8 cellular contexts compared by ENCODE assay signal in the genomic region with DNA sequence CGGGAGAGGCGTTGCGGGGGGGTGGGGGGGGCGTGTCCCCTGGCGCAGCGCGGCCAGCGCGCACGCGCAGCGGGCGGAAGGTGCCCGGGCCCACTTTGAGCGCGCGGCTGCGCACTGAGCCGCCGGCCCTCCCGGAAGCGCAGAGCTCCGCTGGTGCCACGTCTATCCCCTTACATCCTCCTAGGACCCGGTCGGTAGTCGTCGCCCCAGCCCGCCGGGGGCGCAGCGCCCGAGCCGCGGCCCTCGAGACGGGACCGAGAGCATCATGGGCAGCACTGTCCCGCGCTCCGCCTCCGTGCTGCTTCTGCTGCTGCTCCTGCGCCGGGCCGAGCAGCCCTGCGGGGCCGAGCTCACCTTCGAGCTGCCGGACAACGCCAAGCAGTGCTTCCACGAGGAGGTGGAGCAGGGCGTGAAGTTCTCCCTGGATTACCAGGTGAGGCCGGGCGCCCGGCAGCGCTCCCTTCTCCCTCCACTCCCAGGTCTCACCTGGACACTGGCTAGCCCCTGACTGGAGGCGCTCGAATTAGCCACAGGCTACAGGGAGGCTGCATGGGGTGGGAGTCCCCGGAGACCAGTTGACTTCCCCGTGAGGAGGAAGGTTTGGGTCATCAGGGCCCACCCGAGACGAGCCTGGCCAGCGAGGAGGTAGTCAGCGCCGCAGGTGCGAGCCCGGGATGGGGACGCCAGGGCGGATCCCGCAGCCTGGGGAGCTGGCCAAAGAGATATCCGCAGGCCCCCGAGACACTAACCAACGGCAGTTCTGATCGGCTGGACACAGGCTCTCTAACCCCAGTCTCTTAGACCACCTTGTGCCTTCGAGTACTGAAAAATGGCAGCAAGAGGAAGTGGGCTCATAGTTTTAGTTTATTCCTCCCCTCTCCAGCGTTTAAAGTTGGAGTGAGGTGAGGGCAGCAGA. TPM values are rescaled to one million over a fixed set of nuclear protein-coding genes. Genes with fewer than 3 reads are reported as not detected.
DNase-seq lines count a peak whose midpoint lies in the region; TF ChIP-seq lines count a peak whose summit lies in the region.

Gene TMED3, plus strand, starts transcription at position 128 of the 916 bp plus-strand sequence. Its CDS starts 138 bp downstream, at position 266.

- peaks cover 29% of the 10 kb centered on the region for H3K4me1 Mint-ChIP-seq in HFFc6 (ENCODE audit: low read depth)
- peaks cover 39% of the 10 kb centered on the region for H3K4me1 Mint-ChIP-seq in activated naive CD8-positive, alpha-beta T cell treated with anti-CD3 and anti-CD28 coated beads for 36 hours

- peaks cover 18% of the 10 kb centered on the region for H3K36me3 ChIP-seq in cardiac muscle cell
- peaks cover 13 to 21% of the 10 kb centered on the region in 2 experiments for H3K36me3 ChIP-seq in trophoblast cell (ENCODE audit: control insufficient read depth in 1 of 2, insufficient read depth in 2 of 2, low read length in 2 of 2)
- peaks cover 0 to 17% (median 4%) of the 10 kb centered on the region in 4 donors for H3K36me3 ChIP-seq in transverse colon

- H3K23ac ChIP-seq in trophoblast cell (ENCODE audit: low read length): no peak within 1 kb of the TSS

- TF ChIP-seq POLR2A in transverse colon (IDR thresholded peaks at IDR 0.05): no peak

- peak within 1 kb of the TSS; percentile 13 for H2BK12ac ChIP-seq in trophoblast cell (ENCODE audit: low read length)

- peaks cover 40% of the 10 kb centered on the region for H3K36me3 Mint-ChIP-seq in HFFc6 (ENCODE audit: low read depth)
- peaks cover 41% of the 10 kb centered on the region for H3K36me3 Mint-ChIP-seq in activated naive CD8-positive, alpha-beta T cell treated with anti-CD3 and anti-CD28 coated beads for 36 hours

- H3K4me3 Mint-ChIP-seq in HFFc6: peak within 1 kb of the TSS; percentile 90
- H3K4me3 Mint-ChIP-seq in activated naive CD8-positive, alpha-beta T cell treated with anti-CD3 and anti-CD28 coated beads for 36 hours: peak within 1 kb of the TSS; percentile 83

- peak within 1 kb of the TSS; percentile 89 for H2BK120ac ChIP-seq in trophoblast cell (ENCODE audit: insufficient read depth, low read length, poor library complexity)

- H3K9me3 ChIP-seq in cardiac muscle cell (ENCODE audit: low read depth): no peaks in the 10 kb centered on the region
- H3K9me3 ChIP-seq in trophoblast cell (ENCODE audit: insufficient read depth, low read depth, low read length): no peaks in the 10 kb centered on the region
- no peaks in the 10 kb centered on the region for H3K9me3 ChIP-seq in transverse colon

- H3K4ac ChIP-seq in trophoblast cell (ENCODE audit: low read depth, low read length): peak within 1 kb of the TSS; percentile 87

- no peak within 1 kb of the TSS for H3K27ac ChIP-seq in cardiac muscle cell
- peak within 1 kb of the TSS; percentile 58 for H3K27ac ChIP-seq in trophoblast cell (ENCODE audit: low read depth, low read length)
- H3K27ac ChIP-seq in transverse colon: peak within 1 kb of the TSS; percentile 27 to 78 (median 46)

- DNase-seq in GM12864 (ENCODE audit: low read depth): peak; percentile 73
- DNase-seq in HFFc6: peak; percentile 82
- peak; percentile 93 for DNase-seq in NAMALWA (ENCODE audit: low spot score)
- peak; percentile 87 for DNase-seq in SKM-1 treated with dmso at 0.1 percent for 144 hours (lab: John Stamatoyannopoulos, UW; ENCODE audit: unreplicated experiment)
- DNase-seq in activated naive CD8-positive, alpha-beta T cell treated with anti-CD3 and anti-CD28 coated beads for 36 hours: peak; percentile 88
- peak; percentile 90 to 91 for DNase-seq in cardiac muscle cell (ENCODE audit: low read depth in 1 of 2, low spot score in 1 of 2)
- DNase-seq in trophoblast cell: peak; percentile 74 to 86
- peak; percentile 79 for DNase-seq in transverse colon

- in situ Hi-C loops in transverse colon (cut with MboI; ENCODE audit: low pct_ligation_motif_present in 1 of 4, low pct_unique_long_range_greater_than_20kb in 1 of 4, low sequenced_read_pairs in 3 of 4): no loop called here

- H3K27ac Mint-ChIP-seq in HFFc6: peak within 1 kb of the TSS; percentile 38
- H3K27ac Mint-ChIP-seq in activated naive CD8-positive, alpha-beta T cell treated with anti-CD3 and anti-CD28 coated beads for 36 hours: peak within 1 kb of the TSS; percentile 51

- peak within 1 kb of the TSS; percentile 99 for H3K4me3 ChIP-seq in GM12864 (ENCODE audit: low read depth, low read length)
- H3K4me3 ChIP-seq in cardiac muscle cell: peak within 1 kb of the TSS; percentile 44
- H3K4me3 ChIP-seq in trophoblast cell (ENCODE audit: low read depth, low read length): peak within 1 kb of the TSS; percentile 83
- H3K4me3 ChIP-seq in transverse colon: peak within 1 kb of the TSS; percentile 55 to 67 (median 63)

- peak within 1 kb of the TSS; percentile 91 for H4K8ac ChIP-seq in trophoblast cell (ENCODE audit: low read depth, low read length)

- peak within 1 kb of the TSS; percentile 95 for H2AFZ ChIP-seq in trophoblast cell (ENCODE audit: insufficient read depth, low read length, poor library complexity)

- peak within 1 kb of the TSS; percentile 95 for H3K9ac ChIP-seq in trophoblast cell (ENCODE audit: low read length)

- intact Hi-C loops in transverse colon (cut with DNase I; ENCODE audit: low total_unique reads): no loop called here

- peaks cover 11% of the 10 kb centered on the region for H3K79me2 ChIP-seq in trophoblast cell (ENCODE audit: control insufficient read depth, insufficient read depth, low read length, poor library complexity)

- H3K79me1 ChIP-seq in trophoblast cell (ENCODE audit: low read length): peaks cover 10% of the 10 kb centered on the region

- H3K27me3 Mint-ChIP-seq in HFFc6 (ENCODE audit: insufficient read depth): peaks cover 9% of the 10 kb centered on the region; the same call in 1 of the 2 replicates
- H3K27me3 Mint-ChIP-seq in activated naive CD8-positive, alpha-beta T cell treated with anti-CD3 and anti-CD28 coated beads for 36 hours: peaks cover 26% of the 10 kb centered on the region

- peak within 1 kb of the TSS; percentile 38 for H2BK5ac ChIP-seq in trophoblast cell (ENCODE audit: low read depth, low read length, poor library complexity)

- H3K27me3 ChIP-seq in cardiac muscle cell: peaks cover 42% of the 10 kb centered on the region
- H3K27me3 ChIP-seq in trophoblast cell (ENCODE audit: insufficient read depth, low read length): peaks cover 2% of the 10 kb centered on the region
- H3K27me3 ChIP-seq in transverse colon: peaks cover 14% of the 10 kb centered on the region

- peak within 1 kb of the TSS; percentile 76 for H3K18ac ChIP-seq in trophoblast cell (ENCODE audit: low read length)

- peak within 1 kb of the TSS; percentile 86 for H3K14ac ChIP-seq in trophoblast cell (ENCODE audit: low read length)

- H3K4me1 ChIP-seq in cardiac muscle cell (ENCODE audit: low read depth) (no peaks in the 10 kb centered on the region), trophoblast cell (ENCODE audit: control insufficient read depth in 1 of 2, insufficient read depth in 2 of 2, low read length in 2 of 2) (peaks cover 17 to 26% of the 10 kb centered on the region in 2 experiments), transverse colon (peaks cover 2 to 14% (median 9%) of the 10 kb centered on the region in 4 donors)

- peak; percentile 45 for TF ChIP-seq CTCF in GM12864 (IDR thresholded peaks at IDR 0.05; ENCODE audit: low read depth, low read length, missing control alignments)
- peak; percentile 61 for TF ChIP-seq CTCF in HFFc6 (IDR thresholded peaks at IDR 0.05)
- no peak for TF ChIP-seq CTCF in cardiac muscle cell (IDR thresholded peaks at IDR 0.05; ENCODE audit: low read depth, low read length)
- TF ChIP-seq CTCF in transverse colon (IDR thresholded peaks at IDR 0.05): peak in 1 of 5 experiments; percentile 4

- TF ChIP-seq EP300 in transverse colon (IDR thresholded peaks at IDR 0.05; ENCODE audit: low read depth): no peak

- H2AK5ac ChIP-seq in trophoblast cell (ENCODE audit: low read length): peak within 1 kb of the TSS; percentile 55

- peak within 1 kb of the TSS; percentile 97 for H4K91ac ChIP-seq in trophoblast cell (ENCODE audit: low read depth, low read length)

- peak within 1 kb of the TSS; percentile 97 for H3K4me2 ChIP-seq in trophoblast cell (ENCODE audit: low read length)

- whole genome bisulfite sequencing in trophoblast cell (ENCODE audit: extremely low coverage, insufficient coverage, insufficient read length): no CpG with 5 or more reads among the region's 76 CpGs
- WGBS in transverse colon (ENCODE audit: low coverage in 1 of 2), 2 donors: 2 to 17% methylated on average over 1 to 41 of the region's 76 CpGs

- H4K12ac ChIP-seq in trophoblast cell (ENCODE audit: low read depth, low read length): peak within 1 kb of the TSS; percentile 79

- no peaks in the 10 kb centered on the region for H3K9me3 Mint-ChIP-seq in HFFc6
- no peaks in the 10 kb centered on the region for H3K9me3 Mint-ChIP-seq in activated naive CD8-positive, alpha-beta T cell treated with anti-CD3 and anti-CD28 coated beads for 36 hours

RNA-seq across cellular contexts. Expression of gene TMED3, which starts in this region (rescaled TPM):
- 100 to 1,000 TPM; 135 to 176 (median 154) TPM for total RNA-seq in HFFc6 (2021; fragmentation: NEBNext Ultra II Directional; extraction: Animal tissue kit (Norgen Biotek cat#: 25700))
- 10 to 100 TPM; 43.7 to 47.4 TPM for total RNA-seq in activated naive CD8-positive, alpha-beta T cell treated with anti-CD3 and anti-CD28 coated beads for 36 hours
- total RNA-seq in cardiac muscle cell: 74.3 and 79.9 TPM in 2 replicates
- polyA plus RNA-seq in cardiac muscle cell: 74.6 and 85.6 TPM in 2 replicates
- 86.1 and 86.8 TPM in 2 replicates for polyA plus RNA-seq in trophoblast cell (2013)
- total RNA-seq in transverse colon: 10 to 100 TPM; 12.7 to 68.9 (median 41.0) TPM

Comparison
In these comparisons a context has a peak if more than half of its experiments do, and no peak if none do; other contexts are left out.
1. H3K4me3 ChIP-seq: peak in every context shown above with its lines; median percentile 99 in GM12864; 83 in trophoblast cell; 63 in transverse colon; 44 in cardiac muscle cell.